Comparison of ENCODE assay signal across 11 cellular contexts in the genomic region with DNA sequence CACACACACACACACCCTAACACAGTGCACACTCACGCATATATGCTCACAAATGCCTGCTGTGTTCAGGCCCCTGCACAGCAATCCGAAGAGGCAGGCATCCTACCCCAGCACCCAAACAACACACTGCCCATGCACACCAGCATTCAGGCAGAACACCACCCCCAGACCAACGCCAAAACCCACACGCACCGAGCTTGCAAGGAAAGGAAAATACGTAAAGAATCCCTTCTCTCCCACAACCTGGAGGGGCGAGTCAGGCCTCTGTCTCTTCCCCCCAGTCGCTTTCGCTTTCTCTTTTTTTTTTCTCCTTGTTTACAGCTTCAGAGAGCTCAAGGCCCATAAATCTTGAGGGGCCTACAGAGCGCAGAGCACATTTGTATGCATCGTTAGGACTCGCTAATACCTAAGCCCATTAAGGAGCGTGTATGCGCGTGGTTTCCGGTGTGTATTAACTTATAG. TPM values are rescaled to one million over a fixed set of nuclear protein-coding genes. Genes with fewer than 3 reads are reported as not detected.
DNase-seq lines count a peak whose midpoint lies in the region; ATAC-seq and TF ChIP-seq lines count a peak whose summit lies in the region.
"Not testable (repeated sequence)": the region's sequence is repeated elsewhere in the genome, so short reads cannot be mapped to it uniquely, and the experiment has no call there.
"Had no signal": no experiment of that assay in that cellular context is flagged by ENCODE, and none has a peak within 500 bp of the region (broad histone marks: within the 10 kb centered on the region; RNA-seq: fewer than 3 reads in every experiment).

No MANE protein-coding gene starts in this region.

- peak overlapping the region; percentile 93 for H3K27ac Mint-ChIP-seq in CD4-positive, alpha-beta T cell
- H3K27ac Mint-ChIP-seq in IgD-negative memory B cell, result peak overlapping the region; percentile 81 to 97 (median 97)
- peak overlapping the region; percentile 48 for H3K27ac Mint-ChIP-seq in activated CD4-positive, alpha-beta T cell treated with anti-CD3 and anti-CD28 coated beads for 36 hours
- H3K27ac Mint-ChIP-seq in stimulated activated naive CD8-positive, alpha-beta T cell treated with anti-CD3 and anti-CD28 coated beads, Interleukin-15, amount 100 ng/mL, for 72 hours, result peak overlapping the region; percentile 95 to 98

- H3K4me1 ChIP-seq in rectal smooth muscle tissue (ENCODE audit: control insufficient read depth, insufficient read depth, low read length), result not testable (repeated sequence)

- H3K27me3 ChIP-seq in CD4-positive, alpha-beta T cell (ENCODE audit: control insufficient read depth, insufficient read depth, low read length); rectal smooth muscle tissue (ENCODE audit: control insufficient read depth, insufficient read depth, low read length): not testable (repeated sequence)

- H3K36me3 Mint-ChIP-seq in CD4-positive, alpha-beta T cell (ENCODE audit: low read depth); IgD-negative memory B cell; activated CD4-positive, alpha-beta T cell treated with anti-CD3 and anti-CD28 coated beads for 36 hours (ENCODE audit: low read depth): not testable (repeated sequence)

- ATAC-seq in CD4-positive, alpha-beta T cell (ENCODE audit: poor library complexity); activated CD4-positive, alpha-beta T cell treated with anti-CD3 and anti-CD28 coated beads for 36 hours; stimulated activated naive CD8-positive, alpha-beta T cell treated with anti-CD3 and anti-CD28 coated beads, Interleukin-15, amount 100 ng/mL, for 72 hours: not testable (repeated sequence)

- H3K4me1 Mint-ChIP-seq in CD4-positive, alpha-beta T cell (ENCODE audit: low read depth), result peaks cover 35% of the 10 kb centered on the region
- H3K4me1 Mint-ChIP-seq in IgD-negative memory B cell, result peaks cover 17 to 32% (median 17%) of the 10 kb centered on the region in 3 donors
- H3K4me1 Mint-ChIP-seq in activated CD4-positive, alpha-beta T cell treated with anti-CD3 and anti-CD28 coated beads for 36 hours, result peaks cover 20% of the 10 kb centered on the region
- H3K4me1 Mint-ChIP-seq in stimulated activated naive CD8-positive, alpha-beta T cell treated with anti-CD3 and anti-CD28 coated beads, Interleukin-15, amount 100 ng/mL, for 72 hours, result peaks cover 53% of the 10 kb centered on the region

- POLR2A ChIA-PET in CD4-positive, alpha-beta T cell (lab: Charles Lee); activated CD4-positive, alpha-beta T cell treated with anti-CD3 and anti-CD28 coated beads for 36 hours (lab: Charles Lee): not testable (repeated sequence)

- intact Hi-C loops in CD4-positive, alpha-beta T cell (cut with DNase I, micrococcal nuclease), result not testable (repeated sequence)
- intact Hi-C loops in activated CD4-positive, alpha-beta T cell treated with anti-CD3 and anti-CD28 coated beads for 36 hours (cut with DNase I, micrococcal nuclease), result loop anchor here in 1 of 2 experiments (5.0 kb wide), 1 partner anchor 106 kb away; the partner anchor contains the start of gene SMUG1

- H3K4me3 Mint-ChIP-seq in CD4-positive, alpha-beta T cell, result peak overlapping the region; percentile 87
- peak overlapping the region; percentile 81 to 98 (median 91) for H3K4me3 Mint-ChIP-seq in IgD-negative memory B cell
- H3K4me3 Mint-ChIP-seq in activated CD4-positive, alpha-beta T cell treated with anti-CD3 and anti-CD28 coated beads for 36 hours, result peak overlapping the region; percentile 74
- H3K4me3 Mint-ChIP-seq in stimulated activated naive CD8-positive, alpha-beta T cell treated with anti-CD3 and anti-CD28 coated beads, Interleukin-15, amount 100 ng/mL, for 72 hours, result peak overlapping the region; percentile 90 to 91

- CTCF ChIA-PET in CD4-positive, alpha-beta T cell (lab: Charles Lee); activated CD4-positive, alpha-beta T cell treated with anti-CD3 and anti-CD28 coated beads for 36 hours (lab: Charles Lee): not testable (repeated sequence)

- not testable (repeated sequence) for TF ChIP-seq CTCF in CD4-positive, alpha-beta T cell (IDR thresholded peaks at IDR 0.05)

- not testable (repeated sequence) for H3K9ac ChIP-seq in rectal smooth muscle tissue (ENCODE audit: low read length)

- not testable (repeated sequence) for H3K36me3 ChIP-seq in rectal smooth muscle tissue (ENCODE audit: control insufficient read depth, insufficient read depth, low read length)

- H3K9me3 ChIP-seq in CD4-positive, alpha-beta T cell (ENCODE audit: control insufficient read depth, low read length), result not testable (repeated sequence)

- H3K27ac ChIP-seq in CD4-positive, alpha-beta T cell (ENCODE audit: low read depth, low read length), result not testable (repeated sequence)
- peak overlapping the region; percentile 25 for H3K27ac ChIP-seq in rectal smooth muscle tissue (ENCODE audit: low read depth, low read length)

- H3K27me3 Mint-ChIP-seq in CD4-positive, alpha-beta T cell, result peaks cover 15% of the 10 kb centered on the region
- H3K27me3 Mint-ChIP-seq in IgD-negative memory B cell; activated CD4-positive, alpha-beta T cell treated with anti-CD3 and anti-CD28 coated beads for 36 hours; stimulated activated naive CD8-positive, alpha-beta T cell treated with anti-CD3 and anti-CD28 coated beads, Interleukin-15, amount 100 ng/mL, for 72 hours: not testable (repeated sequence)

- peak in 7 of 10 experiments; percentile 3 to 46 (median 13) for DNase-seq in CD4-positive, alpha-beta T cell
- DNase-seq in activated CD4-positive, alpha-beta T cell treated with anti-CD3 and anti-CD28 coated beads for 36 hours, result peak; percentile 35
- peak; percentile 9 for DNase-seq in activated effector memory CD4-positive, alpha-beta T cell treated with Interleukin-2 at 50 U/mL for 16 hours
- peak; percentile 17 for DNase-seq in central memory CD4-positive, alpha-beta T cell
- peak; percentile 11 for DNase-seq in kidney glomerular epithelial cell (lab: John Stamatoyannopoulos, UW)
- DNase-seq in stimulated activated naive CD8-positive, alpha-beta T cell treated with anti-CD3 and anti-CD28 coated beads, Interleukin-15, amount 100 ng/mL, for 72 hours, result peak; percentile 23 to 40

- H3K9me3 Mint-ChIP-seq in CD4-positive, alpha-beta T cell; IgD-negative memory B cell; activated CD4-positive, alpha-beta T cell treated with anti-CD3 and anti-CD28 coated beads for 36 hours (ENCODE audit: low read depth); stimulated activated naive CD8-positive, alpha-beta T cell treated with anti-CD3 and anti-CD28 coated beads, Interleukin-15, amount 100 ng/mL, for 72 hours: not testable (repeated sequence)

- peak overlapping the region; percentile 25 for H3K4me3 ChIP-seq in rectal smooth muscle tissue (ENCODE audit: low read length)

RNA-seq across cellular contexts. Expression of gene HOXC4, which starts 27.4 kb away (rescaled TPM):
- total RNA-seq in CD4-positive, alpha-beta T cell, result not detected
- polyA plus RNA-seq in IgD-negative memory B cell, result 2.3 TPM
- not detected for total RNA-seq in activated CD4-positive, alpha-beta T cell treated with anti-CD3 and anti-CD28 coated beads for 36 hours
- total RNA-seq: dermis microvascular lymphatic vessel endothelial cell, left ventricle myocardium superior had no signal

RNA-seq across cellular contexts. Expression of gene HOXC5, which starts 48.2 kb away (rescaled TPM):
- not detected for total RNA-seq in CD4-positive, alpha-beta T cell
- not detected for polyA plus RNA-seq in IgD-negative memory B cell
- not detected for total RNA-seq in activated CD4-positive, alpha-beta T cell treated with anti-CD3 and anti-CD28 coated beads for 36 hours
- total RNA-seq: dermis microvascular lymphatic vessel endothelial cell, G401, left ventricle myocardium superior had no signal

RNA-seq across cellular contexts. Expression of gene HOXC6, which starts 52.8 kb away (rescaled TPM):
- total RNA-seq in CD4-positive, alpha-beta T cell, result not detected
- polyA plus RNA-seq in IgD-negative memory B cell, result not detected
- not detected for total RNA-seq in activated CD4-positive, alpha-beta T cell treated with anti-CD3 and anti-CD28 coated beads for 36 hours
- total RNA-seq: dermis microvascular lymphatic vessel endothelial cell had no signal
